ENCODE assay signal across 24 cellular contexts in the genomic region with DNA sequence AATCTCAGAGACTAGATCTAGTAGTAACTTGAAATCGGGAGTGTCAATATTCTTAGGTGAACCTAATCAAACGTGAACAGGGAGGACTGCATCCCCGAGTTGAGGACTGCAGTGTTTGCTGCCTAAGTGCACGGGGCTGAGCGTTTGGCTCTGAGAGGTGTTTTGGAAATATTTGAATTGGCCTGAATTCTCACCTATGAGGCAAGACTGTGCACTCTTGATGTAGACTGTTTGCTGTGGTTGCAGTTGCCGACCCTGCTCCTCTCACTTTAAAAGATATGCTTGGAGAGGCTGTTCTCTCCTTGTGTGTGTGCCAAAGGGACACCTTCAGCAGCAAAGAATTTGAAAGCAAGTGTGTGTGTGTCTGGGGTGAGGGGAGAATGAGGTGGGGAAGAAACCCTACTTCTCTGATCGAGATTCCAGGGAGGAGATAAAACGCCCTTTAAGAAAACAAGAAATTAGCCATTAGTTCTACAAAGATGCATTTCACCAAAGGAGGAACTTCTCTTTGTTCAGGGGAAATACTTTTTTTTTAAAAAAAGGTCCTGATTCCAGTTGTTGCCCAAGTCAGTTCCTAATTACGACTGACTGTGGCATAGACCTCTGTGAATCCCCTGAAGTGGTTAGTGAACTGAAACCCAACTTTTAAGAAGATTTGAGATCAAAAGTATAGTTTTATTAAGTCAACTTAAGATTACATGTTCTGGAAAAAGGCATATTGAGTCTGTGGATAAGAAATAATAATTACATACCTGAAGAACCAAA.
A peak's percentile ranks its signal among the peaks of the same experiment; 100 is the strongest.
DNase-seq lines count a peak whose midpoint lies in the region; ATAC-seq, FAIRE-seq and TF ChIP-seq lines count a peak whose summit lies in the region.
"Had no signal": no experiment of that assay in that cellular context is flagged by ENCODE, and none has a peak within 500 bp of the region (broad histone marks: within the 10 kb centered on the region; RNA-seq: fewer than 3 reads in every experiment).

No MANE protein-coding gene starts in this region.

- H3K4me1 ChIP-seq in Karpas-422 (ENCODE audit: low read length) (peaks cover 73% of the 10 kb centered on the region), H1 (replicated peaks in 1 of 4; ENCODE audit: control insufficient read depth in 3 of 4, insufficient read depth in 4 of 4, low read length in 3 of 4) (0 out of 7 replicates have a peak, but pooled peaks cover 0 to 2% (median 0%) of the 10 kb centered on the region in 4 experiments), skeletal muscle tissue (ENCODE audit: control insufficient read depth in 3 of 3, insufficient read depth in 3 of 3, low read length in 3 of 3) (peaks cover 9 to 44% (median 17%) of the 10 kb centered on the region in 3 donors)
- H3K4me1 ChIP-seq: ascending aorta, tibial nerve had no signal

- H3K4me2 ChIP-seq in Karpas-422 (ENCODE audit: low read depth, low read length, poor library complexity, severe bottlenecking) (peak overlapping the region; percentile 64), H1 (ENCODE audit: insufficient read depth in 1 of 2, low read depth in 2 of 2, low read length in 2 of 2) (no peak overlapping the region)

- no peak overlapping the region for H3K14ac ChIP-seq in H1 (ENCODE audit: insufficient read length)

- POLR2A ChIA-PET in H1 (lab: Charles Lee; ENCODE audit: partially characterized antibody) = interaction anchor here (1.4 kb wide), 1 partner anchor 17 kb away, joined by 3 read pairs; no protein-coding TSS in a partner anchor

- no peaks in the 10 kb centered on the region for H3K23me2 ChIP-seq in H1 (ENCODE audit: low read depth, low read length)

- H3K4ac ChIP-seq in H1 (replicated peaks; ENCODE audit: insufficient read length, low read depth, low read length) = no peak overlapping the region

- no peak overlapping the region for H2AK5ac ChIP-seq in H1 (ENCODE audit: low read depth, low read length)

- no peak for FAIRE-seq in H1 (lab: Jason Lieb, UNC)
- FAIRE-seq: kidney had no signal

- no peak for TF ChIP-seq POLR2A in H1 (IDR thresholded peaks at IDR 0.05; ENCODE audit: control extremely low read depth in 1 of 2, low read depth in 2 of 2, low read length in 2 of 2)

- H3K79me2 ChIP-seq in Karpas-422 (ENCODE audit: low read length) (no peaks in the 10 kb centered on the region), H1 (ENCODE audit: control insufficient read depth in 1 of 2, insufficient read depth in 2 of 2, low read length in 2 of 2) (no peaks in the 10 kb centered on the region)

- no peak overlapping the region for H4K91ac ChIP-seq in H1 (replicated peaks; ENCODE audit: insufficient read length, low read length)

- H3K79me1 ChIP-seq in H1 (ENCODE audit: low read depth, low read length) = no peaks in the 10 kb centered on the region

- H3K56ac ChIP-seq in H1 (replicated peaks; ENCODE audit: insufficient read length, low read depth, low read length) = no peak overlapping the region

- 97% methylated on average over 9 of the region's 9 CpGs; no CpG with 5 or more reads in 1 of the 2 experiments for WGBS in H1 (ENCODE audit: extremely low coverage in 1 of 2, insufficient coverage in 1 of 2, insufficient read length in 1 of 2, insufficient replicate concordance in 2 of 2, low coverage in 1 of 2, low lambda C conversion rate in 2 of 2, missing lambda C conversion rate in 1 of 2), 2 experiments

- no peak overlapping the region for H4K8ac ChIP-seq in H1 (ENCODE audit: extremely low read depth, insufficient read depth, low read length)

- no peak for TF ChIP-seq CTCF in H1 (IDR thresholded peaks at IDR 0.05; ENCODE audit: control extremely low read depth in 1 of 3, insufficient read depth in 1 of 3, low read depth in 1 of 3, low read length in 3 of 3)

- H2BK15ac ChIP-seq in H1 (ENCODE audit: low read length) = no peak overlapping the region

- H2BK120ac ChIP-seq in H1 (replicated peaks; ENCODE audit: low read depth, low read length) = no peak overlapping the region

- no peak overlapping the region for H3K23ac ChIP-seq in H1 (ENCODE audit: insufficient read length)

- H2BK12ac ChIP-seq in H1 (ENCODE audit: low read depth, low read length) = 0 out of 2 replicates have a peak overlapping the region, but pooled peaks have one; percentile 6

- H3K27ac ChIP-seq in Karpas-422 (ENCODE audit: low read length) (peak overlapping the region; percentile 94; the same call in 1 of the 2 replicates), H1 (ENCODE audit: low read depth, low read length) (no peak overlapping the region), skeletal muscle tissue (ENCODE audit: low read depth, low read length) (peak overlapping the region; percentile 55)
- H3K27ac ChIP-seq: ascending aorta had no signal

- H4K20me1 ChIP-seq in Karpas-422 (ENCODE audit: insufficient read depth, low read depth, low read length) (no peaks in the 10 kb centered on the region), H1 (replicated peaks in 1 of 2; ENCODE audit: control insufficient read depth in 1 of 2, insufficient read depth in 2 of 2, low read length in 2 of 2) (no peaks in the 10 kb centered on the region)

- peak; percentile 97 for ATAC-seq in left lobe of liver
- no peak for ATAC-seq in GM21737 (IDR thresholded peaks at IDR 0.05; ENCODE audit: unreplicated experiment)
- ATAC-seq in GM19467 (IDR thresholded peaks at IDR 0.05; ENCODE audit: unreplicated experiment) = no peak
- ATAC-seq in HG02840 (IDR thresholded peaks at IDR 0.05; ENCODE audit: low FRiP score, unreplicated experiment) = no peak
- no peak for ATAC-seq in HG03095 (IDR thresholded peaks at IDR 0.05; ENCODE audit: unreplicated experiment)
- ATAC-seq: activated CD8-positive, alpha-beta memory T cell treated with anti-CD3 and anti-CD28 coated beads, Interleukin-2, amount 10 ng/mL, durations not matched to agents 7 days and 5 days; activated naive CD4-positive, alpha-beta T cell treated with anti-CD3 and anti-CD28 coated beads, Interleukin-2, amount 50 U/mL, for 72 hours had no signal

- DNase-seq in Karpas-422 = no peak
- no peak for DNase-seq in H1 (ENCODE audit: low read depth in 1 of 2, low spot score in 2 of 2)
- peak; percentile 82 for DNase-seq in left lobe of liver (ENCODE audit: low spot score)
- DNase-seq: activated CD4-positive, alpha-beta T cell treated with anti-CD3 and anti-CD28 coated beads, Interleukin-2, amount 10 ng/mL, durations not matched to agents 7 days and 5 days; activated CD8-positive, alpha-beta memory T cell treated with anti-CD3 and anti-CD28 coated beads, Interleukin-2, amount 10 ng/mL, durations not matched to agents 7 days and 5 days; C1 segment of cervical spinal cord; central memory CD4-positive, alpha-beta T cell; dermis blood vessel endothelial cell; kidney; NCI-H1930; NCI-H2227 treated with DMSO at 0.1 percent for 48 hours; NCI-H69; stimulated activated CD4-positive, alpha-beta T cell treated with anti-CD3 and anti-CD28 coated beads, Interleukin-12 subunit alpha, Interleukin-12 subunit beta, amount 100 ng/mL, for 4 hours; stimulated activated CD4-positive, alpha-beta T cell treated with anti-CD3 and anti-CD28 coated beads, Interleukin-4, amount 100 ng/mL, for 24 hours; stimulated activated naive CD4-positive, alpha-beta T cell treated with Interleukin-2 at 50 U/mL for 16 hours; T-helper 9 cell had no signal

- H3K9me3 ChIP-seq in Karpas-422 (ENCODE audit: low read length) (no peaks in the 10 kb centered on the region), H1 (ENCODE audit: insufficient read depth in 2 of 2, low read depth in 1 of 2, low read length in 1 of 2) (no peaks in the 10 kb centered on the region), skeletal muscle tissue (ENCODE audit: control insufficient read depth in 3 of 3, low read length in 3 of 3) (no peaks in the 10 kb centered on the region)
- H3K9me3 ChIP-seq: ascending aorta, tibial nerve had no signal

- no peaks in the 10 kb centered on the region for H3K9me2 ChIP-seq in Karpas-422 (replicated peaks; ENCODE audit: insufficient read depth, low read length)

- H3K27me3 ChIP-seq in Karpas-422 (ENCODE audit: low read length) (no peaks in the 10 kb centered on the region), H1 (replicated peaks in 1 of 4; ENCODE audit: control insufficient read depth in 3 of 4, extremely low read depth in 1 of 4, insufficient read depth in 3 of 4, low read length in 3 of 4) (no peaks in the 10 kb centered on the region), skeletal muscle tissue (ENCODE audit: control insufficient read depth in 3 of 3, insufficient read depth in 3 of 3, low read length in 3 of 3) (no peaks in the 10 kb centered on the region)
- H3K27me3 ChIP-seq: ascending aorta, tibial nerve had no signal

- CTCF ChIA-PET in H1 (lab: Charles Lee; ENCODE audit: partially characterized antibody) = no interaction called here

- no peak for TF ChIP-seq RAD21 in H1 (IDR thresholded peaks at IDR 0.05 in 1 of 2, conservative IDR thresholded peaks at IDR 0.05 in 1 of 2; ENCODE audit: low read depth in 2 of 2, low read length in 2 of 2)

- no peak overlapping the region for H3K4me3 ChIP-seq in Karpas-422 (ENCODE audit: low read length)
- no peak overlapping the region for H3K4me3 ChIP-seq in H1 (ENCODE audit: extremely low read depth in 1 of 4, insufficient read depth in 2 of 4, low read depth in 3 of 4, low read length in 4 of 4)
- H3K4me3 ChIP-seq in skeletal muscle tissue (ENCODE audit: low read length in 3 of 3) = peak overlapping the region in 1 of 3 donors; percentile 34
- H3K4me3 ChIP-seq: ascending aorta, tibial nerve had no signal

- H2AFZ ChIP-seq in Karpas-422 (ENCODE audit: low read length) = peak overlapping the region; percentile 19; the same call in 1 of the 2 replicates
- no peak overlapping the region for H2AFZ ChIP-seq in H1 (ENCODE audit: low read length)

- no peak overlapping the region for H2BK5ac ChIP-seq in H1 (ENCODE audit: low read depth, low read length)

- H3K9ac ChIP-seq in Karpas-422 (ENCODE audit: low read length) = no peak overlapping the region
- H3K9ac ChIP-seq in H1 (replicated peaks in 1 of 4; ENCODE audit: extremely low read depth in 1 of 4, low read depth in 3 of 4, low read length in 3 of 4) = no peak overlapping the region
- H3K9ac ChIP-seq in skeletal muscle tissue (ENCODE audit: low read depth in 1 of 3, low read length in 3 of 3) = peak overlapping the region in 1 of 3 donors; percentile 9

- H3K36me3 ChIP-seq in Karpas-422 (ENCODE audit: insufficient read depth, low read length) (no peaks in the 10 kb centered on the region), H1 (ENCODE audit: control insufficient read depth in 2 of 4, insufficient read depth in 4 of 4, low read length in 3 of 4) (no peaks in the 10 kb centered on the region), skeletal muscle tissue (ENCODE audit: control insufficient read depth in 3 of 3, insufficient read depth in 3 of 3, low read length in 3 of 3) (no peaks in the 10 kb centered on the region)
- H3K36me3 ChIP-seq: ascending aorta, tibial nerve had no signal

- no peak for TF ChIP-seq EP300 in H1 (IDR thresholded peaks at IDR 0.05; ENCODE audit: borderline replicate concordance in 1 of 2, low read depth in 2 of 2, low read length in 2 of 2)

- H3K18ac ChIP-seq in H1 (ENCODE audit: extremely low read depth, low read length) = no peak overlapping the region

- H4K5ac ChIP-seq in H1 (ENCODE audit: insufficient read length, low read depth, low read length) = no peak overlapping the region

- H2BK20ac ChIP-seq in H1 (ENCODE audit: low read length) = no peak overlapping the region

TF ChIP-seq in H1, 55 proteins besides CTCF, POLR2A, EP300 and RAD21 (continues in another document):
- TF ChIP-seq FOSL1 (IDR thresholded peaks at IDR 0.05; ENCODE audit: insufficient read depth, low read depth, low read length) (no peak), BRCA1 (IDR thresholded peaks at IDR 0.05; ENCODE audit: low read depth, low read length) (no peak)
